ENCODE assay signal across 14 cellular contexts in the genomic region with DNA sequence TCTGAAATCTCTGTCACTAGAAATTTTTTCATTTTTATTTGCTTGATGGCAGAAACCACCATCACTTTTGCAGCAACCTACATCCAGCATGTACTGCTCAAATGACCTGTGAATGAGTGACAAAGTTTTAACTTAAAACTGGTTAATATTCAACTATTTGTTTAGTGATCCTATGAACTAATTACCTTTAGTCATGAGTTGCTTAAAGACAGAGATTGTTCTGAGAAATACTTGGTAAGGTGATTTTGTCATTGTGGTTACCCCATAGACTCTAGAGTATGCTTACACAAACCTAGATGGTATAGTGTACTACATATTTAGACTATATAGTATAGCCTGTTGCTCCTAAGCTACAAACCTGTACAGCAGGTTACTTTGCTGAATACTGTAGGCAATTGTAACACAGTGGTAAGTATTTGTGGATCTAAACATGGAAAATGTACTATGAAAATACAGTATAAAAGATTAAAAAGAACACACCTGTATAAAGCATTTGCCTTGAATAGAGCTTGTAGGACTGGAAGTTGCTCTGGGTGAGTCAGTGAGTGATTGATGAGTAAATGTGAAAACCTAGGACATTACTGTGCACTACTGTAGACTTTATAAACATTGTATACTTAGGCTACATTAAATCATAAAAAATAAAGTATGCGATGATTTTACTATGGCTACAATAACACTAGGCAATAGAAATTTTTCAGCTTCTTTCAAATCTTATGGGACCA.
DNase-seq lines count a peak whose midpoint lies in the region; ATAC-seq and TF ChIP-seq lines count a peak whose summit lies in the region.
"Had no signal": no experiment of that assay in that cellular context is flagged by ENCODE, and none has a peak within 500 bp of the region (broad histone marks: within the 10 kb centered on the region; RNA-seq: fewer than 3 reads in every experiment).

No MANE protein-coding gene starts in this region.

- CTCF ChIA-PET in WTC11 (lab: Charles Lee) = no interaction called here

- H3K27ac ChIP-seq in hepatocyte = peak overlapping the region; percentile 81

- POLR2A ChIA-PET in WTC11 (lab: Charles Lee) = no interaction called here

- H3K4me1 Mint-ChIP-seq in WTC11 = no peaks in the 10 kb centered on the region

- no peaks in the 10 kb centered on the region for H3K79me2 ChIP-seq in hepatocyte

- H3K27me3 Mint-ChIP-seq in WTC11 (ENCODE audit: low read depth) = no peaks in the 10 kb centered on the region

- no peak overlapping the region for H3K27ac Mint-ChIP-seq in WTC11

- peak; percentile 5 for DNase-seq in hepatocyte (ENCODE audit: low spot score)
- no peak for DNase-seq in NOMO-1 (lab: John Stamatoyannopoulos, UW; ENCODE audit: unreplicated experiment in 2 of 2)
- DNase-seq in NCI-H2081 (lab: John Stamatoyannopoulos, UW) = no peak
- DNase-seq in effector CD8-positive, alpha-beta T cell (lab: John Stamatoyannopoulos, UW) = no peak
- no peak for DNase-seq in WTC11 (ENCODE audit: low spot score)
- DNase-seq: AML-193; KG1; NCI-H1694 treated with DMSO at 0.1 percent for 48 hours; SHP77; stimulated activated CD4-positive, alpha-beta T cell treated with anti-CD3 and anti-CD28 coated beads, Interleukin-2, amount 100 ng/mL, for 48 hours; stimulated activated naive CD8-positive, alpha-beta T cell treated with anti-CD3 and anti-CD28 coated beads, Interleukin-15, Interleukin-2, amounts not matched to agents 100 U/mL and 50 U/mL, for 24 hours had no signal

- H3K4me1 ChIP-seq in hepatocyte (ENCODE audit: insufficient read depth) = peaks cover 4% of the 10 kb centered on the region

- H3K4me3 Mint-ChIP-seq in WTC11 = no peak overlapping the region

- ATAC-seq in GM18867 (IDR thresholded peaks at IDR 0.05; ENCODE audit: unreplicated experiment) = peak; percentile 84
- ATAC-seq in GM21576 (IDR thresholded peaks at IDR 0.05; ENCODE audit: unreplicated experiment) = peak; percentile 69
- ATAC-seq in HG03139 (IDR thresholded peaks at IDR 0.05; ENCODE audit: unreplicated experiment) = peak; percentile 96
- no peak for ATAC-seq in WTC11
- ATAC-seq: stimulated activated naive CD8-positive, alpha-beta T cell treated with anti-CD3 and anti-CD28 coated beads, Interleukin-15, Interleukin-2, amounts not matched to agents 100 U/mL and 50 U/mL, for 24 hours had no signal

- no peak overlapping the region for H2AFZ ChIP-seq in hepatocyte

- no peaks in the 10 kb centered on the region for H3K36me3 ChIP-seq in hepatocyte (replicated peaks; ENCODE audit: insufficient read depth, low read depth)

- H4K20me1 ChIP-seq in hepatocyte (ENCODE audit: insufficient read depth, poor library complexity, severe bottlenecking) = no peaks in the 10 kb centered on the region

- H3K27me3 ChIP-seq in hepatocyte = no peaks in the 10 kb centered on the region

- no peak overlapping the region for H3K4me3 ChIP-seq in hepatocyte

- 80% methylated on average over 1 of the region's 1 CpG for WGBS in hepatocyte (ENCODE audit: low lambda C conversion rate, missing lambda C conversion rate)

- TF ChIP-seq CTCF in hepatocyte (IDR thresholded peaks at IDR 0.05; ENCODE audit: poor library complexity) (no peak), WTC11 (IDR thresholded peaks at IDR 0.05) (no peak)

- H3K9me3 Mint-ChIP-seq in WTC11 = peaks cover 27% of the 10 kb centered on the region

- no peaks in the 10 kb centered on the region for H3K9me3 ChIP-seq in hepatocyte (ENCODE audit: low read depth)

- H3K4me2 ChIP-seq in hepatocyte = peak overlapping the region; percentile 11

- H3K36me3 Mint-ChIP-seq in WTC11 = peaks cover 17% of the 10 kb centered on the region

- H3K9me2 ChIP-seq in hepatocyte (replicated peaks; ENCODE audit: insufficient read depth) = no peaks in the 10 kb centered on the region

TF ChIP-seq in WTC11, 78 proteins besides CTCF, POLR2A, EP300 and RAD21:
- TF ChIP-seq MXD4 (CRISPR knock-in tag; IDR thresholded peaks at IDR 0.05; ENCODE audit: borderline replicate concordance) (no peak), FOXJ3 (CRISPR knock-in tag; IDR thresholded peaks at IDR 0.05; ENCODE audit: borderline replicate concordance) (no peak), FOXP1 (CRISPR knock-in tag; IDR thresholded peaks at IDR 0.05; ENCODE audit: borderline replicate concordance) (no peak), ETV6 (CRISPR knock-in tag; IDR thresholded peaks at IDR 0.05) (no peak), OVOL2 (CRISPR knock-in tag; IDR thresholded peaks at IDR 0.05; ENCODE audit: borderline replicate concordance) (no peak), ATF6 (CRISPR knock-in tag; IDR thresholded peaks at IDR 0.05) (no peak), EMX1 (CRISPR knock-in tag; IDR thresholded peaks at IDR 0.05) (no peak), FOXK1 (CRISPR knock-in tag; IDR thresholded peaks at IDR 0.05) (no peak)
- TF ChIP-seq, protein P1, sequence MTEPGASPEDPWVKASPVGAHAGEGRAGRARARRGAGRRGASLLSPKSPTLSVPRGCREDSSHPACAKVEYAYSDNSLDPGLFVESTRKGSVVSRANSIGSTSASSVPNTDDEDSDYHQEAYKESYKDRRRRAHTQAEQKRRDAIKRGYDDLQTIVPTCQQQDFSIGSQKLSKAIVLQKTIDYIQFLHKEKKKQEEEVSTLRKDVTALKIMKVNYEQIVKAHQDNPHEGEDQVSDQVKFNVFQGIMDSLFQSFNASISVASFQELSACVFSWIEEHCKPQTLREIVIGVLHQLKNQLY (CRISPR knock-in tag; IDR thresholded peaks at IDR 0.05) = no peak
- TF ChIP-seq, protein P2, sequence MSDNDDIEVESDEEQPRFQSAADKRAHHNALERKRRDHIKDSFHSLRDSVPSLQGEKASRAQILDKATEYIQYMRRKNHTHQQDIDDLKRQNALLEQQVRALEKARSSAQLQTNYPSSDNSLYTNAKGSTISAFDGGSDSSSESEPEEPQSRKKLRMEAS (CRISPR knock-in tag; IDR thresholded peaks at IDR 0.05) = no peak
